Comparison of ENCODE assay signal across 8 cellular contexts in the genomic region with DNA sequence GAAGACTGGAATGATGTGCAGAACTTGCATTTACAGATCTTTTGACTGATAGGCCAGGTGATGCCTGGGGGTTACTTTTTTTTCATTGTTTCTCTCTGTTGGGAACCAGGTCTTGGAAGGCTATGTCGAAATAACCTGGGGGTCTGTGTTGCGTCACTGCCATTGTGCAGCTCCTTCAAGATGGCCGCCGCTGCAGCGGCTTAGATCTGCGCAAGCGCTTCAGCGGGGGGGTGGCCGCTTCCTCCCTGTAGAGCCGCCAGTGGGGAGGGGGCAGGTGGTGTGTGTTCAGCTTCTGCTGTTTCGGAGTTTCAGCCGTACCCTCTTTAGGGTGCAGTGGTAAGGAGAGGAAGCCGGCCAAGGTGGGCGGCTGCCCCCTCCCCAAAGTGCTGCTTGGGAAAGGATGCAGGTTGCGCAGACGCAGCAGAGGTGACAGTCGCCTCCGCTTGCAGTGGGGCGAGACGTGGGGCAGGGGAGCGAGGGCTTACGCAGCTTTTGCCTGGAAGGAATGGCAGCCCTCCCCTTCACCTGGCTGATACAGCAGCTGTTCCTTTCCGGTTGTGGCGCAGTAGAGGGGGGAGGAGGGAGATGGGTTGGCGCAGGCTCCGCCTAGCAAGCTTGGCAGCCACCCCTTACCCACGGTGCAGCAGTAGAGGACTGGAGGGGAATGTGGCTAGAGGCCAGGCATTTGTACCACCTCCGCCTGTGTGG. TPM values are rescaled to one million over a fixed set of nuclear protein-coding genes. Genes with fewer than 3 reads are reported as not detected.
A peak's percentile ranks its signal among the peaks of the same experiment; 100 is the strongest.
DNase-seq lines count a peak whose midpoint lies in the region; ATAC-seq, FAIRE-seq and TF ChIP-seq lines count a peak whose summit lies in the region.

No MANE protein-coding gene starts in this region.

- no peak for FAIRE-seq in astrocyte (lab: Jason Lieb, UNC)

- H3K27me3 Mint-ChIP-seq in T-helper 1 cell treated with Interleukin-12 subunit alpha and Interleukin-12 subunit beta and Interleukin-4 antibody, amounts not matched to agents 30 μg/mL and 1 μg/mL, for 36 hours (ENCODE audit: low read depth) = no peaks in the 10 kb centered on the region
- H3K27me3 Mint-ChIP-seq in astrocyte (ENCODE audit: low read depth, unreplicated experiment) = no peaks in the 10 kb centered on the region

- H3K9ac ChIP-seq in DND-41 (ENCODE audit: low read depth, low read length) (peak overlapping the region; percentile 81), astrocyte (ENCODE audit: low read length) (peak overlapping the region; percentile 94)

- peak overlapping the region; percentile 95 for H3K4me3 Mint-ChIP-seq in T-helper 1 cell treated with Interleukin-12 subunit alpha and Interleukin-12 subunit beta and Interleukin-4 antibody, amounts not matched to agents 30 μg/mL and 1 μg/mL, for 36 hours
- peak overlapping the region; percentile 91 for H3K4me3 Mint-ChIP-seq in astrocyte (ENCODE audit: unreplicated experiment)

- H3K4me3 ChIP-seq in DND-41 (ENCODE audit: low read depth in 1 of 2, low read length in 2 of 2) (peak overlapping the region; percentile 82 to 94; a peak in 3 of 4 replicates), MG63 (peak overlapping the region; percentile 12; the same call in 1 of the 2 replicates), astrocyte (ENCODE audit: insufficient read depth, low read depth, low read length) (peak overlapping the region; percentile 97)

- peak overlapping the region; percentile 97 for H3K27ac ChIP-seq in DND-41 (ENCODE audit: low read length)
- H3K27ac ChIP-seq in astrocyte (ENCODE audit: low read depth, low read length) = peak overlapping the region; percentile 79

- H3K36me3 Mint-ChIP-seq in T-helper 1 cell treated with Interleukin-12 subunit alpha and Interleukin-12 subunit beta and Interleukin-4 antibody, amounts not matched to agents 30 μg/mL and 1 μg/mL, for 36 hours (ENCODE audit: low read depth) = peaks cover 4% of the 10 kb centered on the region
- H3K36me3 Mint-ChIP-seq in astrocyte (ENCODE audit: low read depth, unreplicated experiment) = no peaks in the 10 kb centered on the region

- peaks cover 6% of the 10 kb centered on the region for H3K4me1 Mint-ChIP-seq in T-helper 1 cell treated with Interleukin-12 subunit alpha and Interleukin-12 subunit beta and Interleukin-4 antibody, amounts not matched to agents 30 μg/mL and 1 μg/mL, for 36 hours (ENCODE audit: low read depth)
- peaks cover 5% of the 10 kb centered on the region for H3K4me1 Mint-ChIP-seq in astrocyte (ENCODE audit: low read depth, unreplicated experiment)

- peaks cover 29% of the 10 kb centered on the region for H3K9me3 Mint-ChIP-seq in T-helper 1 cell treated with Interleukin-12 subunit alpha and Interleukin-12 subunit beta and Interleukin-4 antibody, amounts not matched to agents 30 μg/mL and 1 μg/mL, for 36 hours
- peaks cover 5% of the 10 kb centered on the region for H3K9me3 Mint-ChIP-seq in astrocyte (ENCODE audit: unreplicated experiment)

- peak overlapping the region; percentile 80 for H2AFZ ChIP-seq in DND-41 (ENCODE audit: low read depth, low read length)
- peak overlapping the region; percentile 75 for H2AFZ ChIP-seq in astrocyte (ENCODE audit: low read depth, low read length)

- H3K79me2 ChIP-seq in DND-41 (ENCODE audit: insufficient read depth, low read length) (peaks cover 61% of the 10 kb centered on the region), astrocyte (ENCODE audit: insufficient read depth, low read length) (peaks cover 64% of the 10 kb centered on the region)

- peak; percentile 84 for ATAC-seq in DND-41 (ENCODE audit: insufficient read depth, low read depth)
- peak; percentile 73 for ATAC-seq in GM21737 (IDR thresholded peaks at IDR 0.05; ENCODE audit: unreplicated experiment)

- H3K36me3 ChIP-seq in DND-41 (ENCODE audit: insufficient read depth, low read length) (peaks cover 6% of the 10 kb centered on the region), MG63 (no peaks in the 10 kb centered on the region), astrocyte (ENCODE audit: insufficient read depth, low read length) (no peaks in the 10 kb centered on the region)

- H3K4me2 ChIP-seq in DND-41 (ENCODE audit: insufficient read depth, low read length) (peak overlapping the region; percentile 68), astrocyte (ENCODE audit: low read length) (peak overlapping the region; percentile 94)

- TF ChIP-seq CTCF in DND-41 (IDR thresholded peaks at IDR 0.05; ENCODE audit: borderline replicate concordance, extremely low read depth, low read length, poor library complexity, severe bottlenecking) (peak; percentile 13), astrocyte (IDR thresholded peaks at IDR 0.05; ENCODE audit: insufficient read depth, low read depth, low read length) (no peak)

- H3K9me3 ChIP-seq in DND-41 (ENCODE audit: insufficient read depth, low read length, severe bottlenecking) (no peaks in the 10 kb centered on the region), MG63 (no peaks in the 10 kb centered on the region), astrocyte (ENCODE audit: insufficient read depth, low read depth, low read length) (no peaks in the 10 kb centered on the region)

- peaks cover 28% of the 10 kb centered on the region for H3K4me1 ChIP-seq in DND-41 (ENCODE audit: insufficient read depth, low read length)
- no peaks in the 10 kb centered on the region for H3K4me1 ChIP-seq in astrocyte (ENCODE audit: insufficient read depth, low read length)

- H3K27ac Mint-ChIP-seq in T-helper 1 cell treated with Interleukin-12 subunit alpha and Interleukin-12 subunit beta and Interleukin-4 antibody, amounts not matched to agents 30 μg/mL and 1 μg/mL, for 36 hours = peak overlapping the region; percentile 96
- peak overlapping the region; percentile 96 for H3K27ac Mint-ChIP-seq in astrocyte (ENCODE audit: unreplicated experiment)

- H3K27me3 ChIP-seq in DND-41 (ENCODE audit: insufficient read depth, low read length, poor library complexity) (no peaks in the 10 kb centered on the region), MG63 (no peaks in the 10 kb centered on the region), astrocyte (ENCODE audit: insufficient read depth, low read length) (no peaks in the 10 kb centered on the region)

- DNase-seq in DND-41 (peak; percentile 89), MG63 (no peak), astrocyte (ENCODE audit: low read depth) (peak; percentile 54), hepatic stellate cell (ENCODE audit: low spot score) (peak; percentile 66), retina (peak; percentile 90), RKO (ENCODE audit: low spot score) (no peak)

- H4K20me1 ChIP-seq in DND-41 (ENCODE audit: insufficient read depth, low read length) = no peaks in the 10 kb centered on the region; the same call in 1 of the 2 replicates
- peaks cover 24% of the 10 kb centered on the region for H4K20me1 ChIP-seq in astrocyte (ENCODE audit: insufficient read depth, low read length)

RNA-seq across cellular contexts. Expression of a gene that starts 1.5 kb away (rescaled TPM):
- total RNA-seq in MG63 (2014; rRNA removed; shearing (Covaris generic); ENCODE audit: low replicate concordance) = 1.7 and 4.2 TPM in 2 replicates
- 226 TPM in 2 replicates for total RNA-seq in astrocyte

RNA-seq across cellular contexts. Expression of a gene that starts 1.5 kb away (rescaled TPM):
- total RNA-seq in MG63 (2014; rRNA removed; shearing (Covaris generic); ENCODE audit: low replicate concordance) = not detected in 2 replicates
- 16.5 and 23.6 TPM in 2 replicates for total RNA-seq in astrocyte

Comparison
In these comparisons a context has a peak if more than half of its experiments do, and no peak if none do; other contexts are left out.
1. DNase-seq: peak in DND-41 (single experiment), astrocyte (single experiment), hepatic stellate cell (single experiment) and retina (single experiment); none in MG63 (single experiment) and RKO (single experiment).
2. H3K4me3 ChIP-seq: peak in every context shown above with its lines; median percentile 97 in astrocyte; 88 in DND-41; 12 in MG63.
3. RNA of a gene that starts 1.5 kb away (total RNA-seq): 226 TPM in astrocyte; 1.7 to 4.2 TPM in MG63; every median in the first group is over 10 times any median in the second.
4. RNA of a gene that starts 1.5 kb away (total RNA-seq): 16.5 to 23.6 TPM in astrocyte; not detected in MG63; every median in the first group is over 10 times any median in the second.